In genomic region chr16:3234543-3235541, GRCh38 we compare ENCODE assay signal across 9 cellular contexts. TPM values are rescaled to one million over a fixed set of nuclear protein-coding genes. Genes with fewer than 3 reads are reported as not detected.
DNase-seq lines count a peak whose midpoint lies in the region; ATAC-seq, FAIRE-seq and TF ChIP-seq lines count a peak whose summit lies in the region.
"Had no signal": no experiment of that assay in that cellular context is flagged by ENCODE, and none has a peak within 500 bp of the region (broad histone marks: within the 10 kb centered on the region; RNA-seq: fewer than 3 reads in every experiment).

A gene with protein sequence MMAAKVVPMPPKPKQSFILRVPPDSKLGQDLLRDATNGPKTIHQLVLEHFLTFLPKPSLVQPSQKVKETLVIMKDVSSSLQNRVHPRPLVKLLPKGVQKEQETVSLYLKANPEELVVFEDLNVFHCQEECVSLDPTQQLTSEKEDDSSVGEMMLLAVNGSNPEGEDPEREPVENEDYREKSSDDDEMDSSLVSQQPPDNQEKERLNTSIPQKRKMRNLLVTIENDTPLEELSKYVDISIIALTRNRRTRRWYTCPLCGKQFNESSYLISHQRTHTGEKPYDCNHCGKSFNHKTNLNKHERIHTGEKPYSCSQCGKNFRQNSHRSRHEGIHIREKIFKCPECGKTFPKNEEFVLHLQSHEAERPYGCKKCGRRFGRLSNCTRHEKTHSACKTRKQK (minus strand): TSS chr16:3235158. CDS start chr16:3233755, 1,403 bp downstream.

- peak within 1 kb of the TSS; percentile 87 for H3K9ac ChIP-seq in keratinocyte (ENCODE audit: control insufficient read depth, extremely low read depth, insufficient read depth, low read length)

- no peak for TF ChIP-seq CTCF in keratinocyte (optimal IDR thresholded peaks at IDR 0.05 in 1 of 3, IDR thresholded peaks at IDR 0.05 in 1 of 3, conservative IDR thresholded peaks at IDR 0.05 in 1 of 3; ENCODE audit: extremely low read depth in 1 of 3, insufficient read depth in 2 of 3, low read length in 3 of 3)

- FAIRE-seq in keratinocyte (lab: Jason Lieb, UNC): peak; percentile 55
- FAIRE-seq: colon had no signal

- no peaks in the 10 kb centered on the region for H3K27me3 ChIP-seq in keratinocyte (ENCODE audit: control insufficient read depth, extremely low read depth, insufficient read depth, low read length)

- peak within 1 kb of the TSS; percentile 100 for H2AFZ ChIP-seq in keratinocyte (ENCODE audit: control insufficient read depth, low read length)

- TF ChIP-seq POLR2A in GM19099 (IDR thresholded peaks at IDR 0.05; ENCODE audit: extremely low read depth, insufficient read length, low read depth): peak; percentile 88

- H4K20me1 ChIP-seq in keratinocyte (ENCODE audit: control insufficient read depth, extremely low read depth, insufficient read depth, low read length): no peaks in the 10 kb centered on the region

- H3K4me1 ChIP-seq in keratinocyte (ENCODE audit: control insufficient read depth, extremely low read depth, insufficient read depth, low read length): peaks cover 4% of the 10 kb centered on the region

- ATAC-seq in HG03378 (IDR thresholded peaks at IDR 0.05; ENCODE audit: unreplicated experiment): peak; percentile 90

- H3K27ac ChIP-seq in keratinocyte (ENCODE audit: control insufficient read depth, insufficient read depth, low read length): peak within 1 kb of the TSS; percentile 84

- H3K9me1 ChIP-seq in keratinocyte (ENCODE audit: control insufficient read depth, extremely low read depth, insufficient read depth, low read length): no peaks in the 10 kb centered on the region

- peaks cover 15% of the 10 kb centered on the region for H3K79me2 ChIP-seq in keratinocyte (ENCODE audit: control insufficient read depth, insufficient read depth, low read length)

- peak within 1 kb of the TSS; percentile 99 for H3K4me2 ChIP-seq in keratinocyte (ENCODE audit: control insufficient read depth, extremely low read depth, insufficient read depth, low read depth, low read length)

- H3K36me3 ChIP-seq in keratinocyte (ENCODE audit: control insufficient read depth in 2 of 2, extremely low read depth in 1 of 2, insufficient read depth in 2 of 2, low read length in 2 of 2): peaks cover 7 to 8% of the 10 kb centered on the region in 2 experiments

- dilution Hi-C loops in keratinocyte (cut with MboI; ENCODE audit: extremely low pct_ligation_motif_present, low sequenced_read_pairs): no loop called here

- DNase-seq in AML-193 (lab: John Stamatoyannopoulos, UW) (peak; percentile 87 to 88), NCI-H460 (ENCODE audit: extremely low read depth, low read depth) (peak; percentile 94), cerebellar cortex (ENCODE audit: low spot score) (peak; percentile 97), keratinocyte (ENCODE audit: low read depth, low spot score) (peak; percentile 55)
- peak; percentile 92 for DNase-seq in activated CD4-positive, CD25-positive, alpha-beta regulatory T cell treated with anti-CD3 and anti-CD28 coated beads, Interleukin-2, amount 50 U/mL, for 72 hours
- peak; percentile 90 to 94 (median 90) for DNase-seq in stimulated activated CD4-positive, alpha-beta T cell treated with anti-CD3 and anti-CD28 coated beads, Interleukin-12 subunit alpha, Interleukin-12 subunit beta, amount 100 ng/mL, for 48 hours (ENCODE audit: low read depth in 2 of 3, low spot score in 1 of 3)

- H3K9me3 ChIP-seq in keratinocyte (ENCODE audit: control insufficient read depth, low read depth, low read length): no peaks in the 10 kb centered on the region

- peak within 1 kb of the TSS; percentile 70 to 95 (median 92) for H3K4me3 ChIP-seq in keratinocyte (ENCODE audit: control insufficient read depth in 2 of 3, extremely low read depth in 1 of 3, insufficient read depth in 2 of 3, low read depth in 1 of 3, low read length in 3 of 3)

RNA-seq across cellular contexts. Expression of the gene that starts here (rescaled TPM):
- total RNA-seq in NCI-H460 (2014; rRNA removed; shearing (Covaris generic)): 11.9 and 14.5 TPM in 2 replicates
- polyA plus RNA-seq in NCI-H460 (2014; cell fraction: nucleus; rRNA removed): 18.6 and 25.3 TPM in 2 replicates
- 3.1 to 4.7 TPM (median 4.3 TPM) in 3 replicates for polyA plus RNA-seq in keratinocyte
- 2.2 TPM for polyA plus RNA-seq in keratinocyte (2011; ENCODE audit: low read depth)
- 1.9 and 3.6 TPM in 2 replicates for polyA plus RNA-seq in keratinocyte (2011; cell fraction: cytosol; rRNA removed)
- 7.4 and 9.2 TPM in 2 replicates for polyA plus RNA-seq in keratinocyte (2011; cell fraction: nucleus; rRNA removed)
- 4.1 and 4.9 TPM in 2 replicates for polyA plus RNA-seq in keratinocyte (2012; ENCODE audit: low replicate concordance)
- polyA minus RNA-seq in keratinocyte: 2.0 to 6.3 TPM (median 2.7 TPM) in 3 replicates
- 2.5 TPM for polyA minus RNA-seq in keratinocyte (2011; cell fraction: cytosol; rRNA and poly(A)+ RNA removed)
- polyA minus RNA-seq in keratinocyte (2011; cell fraction: nucleus; rRNA and poly(A)+ RNA removed): 4.0 and 6.5 TPM in 2 replicates

Comparison
In these comparisons a context has a peak if more than half of its experiments do, and no peak if none do; other contexts are left out.
1. Peak in every context shown above with its lines: DNase-seq, ATAC-seq, H3K4me3 ChIP-seq and H3K27ac ChIP-seq.